Comparison of ENCODE assay signal across 8 cellular contexts in genomic region chr10:70584941-70585544, GRCh38. TPM values are rescaled to one million over a fixed set of nuclear protein-coding genes. Genes with fewer than 3 reads are reported as not detected.
A peak's percentile ranks its signal among the peaks of the same experiment; 100 is the strongest.
DNase-seq lines count a peak whose midpoint lies in the region; ATAC-seq and TF ChIP-seq lines count a peak whose summit lies in the region.

No MANE protein-coding gene starts in this region.

- no peaks in the 10 kb centered on the region for H3K36me3 Mint-ChIP-seq in WTC11

- H3K27ac Mint-ChIP-seq in WTC11, result peak overlapping the region; percentile 75

- intact Hi-C loops in testis (cut with DNase I; ENCODE audit: low total_unique reads), result no loop called here

- ATAC-seq in WTC11 (peak; percentile 100), HG02798 (IDR thresholded peaks at IDR 0.05; ENCODE audit: poor library complexity, unreplicated experiment) (no peak)

- H3K4me3 ChIP-seq in mesodermal cell (ENCODE audit: extremely low read depth, insufficient read depth, low read length, poor library complexity, severe bottlenecking) (no peak overlapping the region), testis (no peak overlapping the region)

- WGBS in mesodermal cell (ENCODE audit: insufficient coverage in 2 of 2), 2 experiments, result 25 to 45% methylated on average over 4 to 6 of the region's 7 CpGs
- WGBS in testis, 2 donors, result 65 to 68% methylated on average over 4 to 7 of the region's 7 CpGs

- H3K27me3 Mint-ChIP-seq in WTC11 (ENCODE audit: low read depth), result no peaks in the 10 kb centered on the region; the same call in 1 of the 2 replicates

- H3K27ac ChIP-seq in mesodermal cell (ENCODE audit: low read depth, low read length, severe bottlenecking) (peak overlapping the region; percentile 36), testis (no peak overlapping the region)

- POLR2A ChIA-PET in WTC11 (lab: Charles Lee), result no interaction called here

- no peak for TF ChIP-seq POLR2A in testis (IDR thresholded peaks at IDR 0.05)

- TF ChIP-seq CTCF in WTC11 (IDR thresholded peaks at IDR 0.05), result no peak
- TF ChIP-seq CTCF in testis (IDR thresholded peaks at IDR 0.05), result no peak

- CTCF ChIA-PET in WTC11 (lab: Charles Lee), result interaction anchor here (0.6 to 2.6 kb wide), 10 partner anchors 9 to 176 kb away, joined by 3 to 23 read pairs (median 4); no protein-coding TSS in a partner anchor

- no peaks in the 10 kb centered on the region for H3K27me3 ChIP-seq in testis

- peaks cover 19% of the 10 kb centered on the region for H3K4me1 ChIP-seq in mesodermal cell (ENCODE audit: control insufficient read depth, insufficient read depth, low read length, poor library complexity, severe bottlenecking)
- H3K4me1 ChIP-seq in testis, result peaks cover 7% of the 10 kb centered on the region

- H3K4me1 Mint-ChIP-seq in WTC11, result peaks cover 25% of the 10 kb centered on the region

- H3K4me3 Mint-ChIP-seq in WTC11, result no peak overlapping the region

- peak; percentile 9 for DNase-seq in DMS53 treated with DMSO at 0.1 percent for 48 hours (lab: John Stamatoyannopoulos, UW; ENCODE audit: unreplicated experiment)
- DNase-seq in NCI-H187 (lab: John Stamatoyannopoulos, UW), result peak; percentile 70 to 79
- DNase-seq in WTC11 (ENCODE audit: low spot score), result peak; percentile 74
- no peak for DNase-seq in stimulated activated CD4-positive, alpha-beta T cell treated with anti-CD3 and anti-CD28 coated beads, Interleukin-2, amount 100 ng/mL, for 48 hours
- no peak for DNase-seq in D341Med (ENCODE audit: low spot score)
- DNase-seq in testis, result no peak

- H3K9me3 Mint-ChIP-seq in WTC11, result no peaks in the 10 kb centered on the region

- no peaks in the 10 kb centered on the region for H3K36me3 ChIP-seq in mesodermal cell (ENCODE audit: control insufficient read depth, insufficient read depth, low read length)
- H3K36me3 ChIP-seq in testis (ENCODE audit: low read depth, missing control alignments), result no peaks in the 10 kb centered on the region

- no peaks in the 10 kb centered on the region for H3K9me3 ChIP-seq in mesodermal cell (ENCODE audit: control insufficient read depth, low read length)
- no peaks in the 10 kb centered on the region for H3K9me3 ChIP-seq in testis

TF ChIP-seq in WTC11, 78 proteins besides CTCF, POLR2A, EP300 and RAD21:
- TF ChIP-seq ZSCAN18 (CRISPR knock-in tag; IDR thresholded peaks at IDR 0.05) (no peak), ZNF416 (CRISPR knock-in tag; IDR thresholded peaks at IDR 0.05) (0 out of 2 replicates have a peak, but pooled peaks have one; percentile 62), ESRRA (CRISPR knock-in tag; IDR thresholded peaks at IDR 0.05; ENCODE audit: borderline replicate concordance) (no peak), ELF4 (CRISPR knock-in tag; IDR thresholded peaks at IDR 0.05; ENCODE audit: low read depth) (no peak), FOXJ3 (CRISPR knock-in tag; IDR thresholded peaks at IDR 0.05; ENCODE audit: borderline replicate concordance) (no peak), RORB (CRISPR knock-in tag; IDR thresholded peaks at IDR 0.05) (no peak), NFATC4 (CRISPR knock-in tag; IDR thresholded peaks at IDR 0.05) (no peak), IRF2 (CRISPR knock-in tag; IDR thresholded peaks at IDR 0.05; ENCODE audit: borderline replicate concordance, low read depth) (no peak), SP1 (CRISPR knock-in tag; conservative IDR thresholded peaks at IDR 0.05) (peak; percentile 15; the same call in 1 of the 2 replicates), KAT7 (CRISPR knock-in tag; IDR thresholded peaks at IDR 0.05; ENCODE audit: borderline replicate concordance) (no peak)
- TF ChIP-seq, protein P1, sequence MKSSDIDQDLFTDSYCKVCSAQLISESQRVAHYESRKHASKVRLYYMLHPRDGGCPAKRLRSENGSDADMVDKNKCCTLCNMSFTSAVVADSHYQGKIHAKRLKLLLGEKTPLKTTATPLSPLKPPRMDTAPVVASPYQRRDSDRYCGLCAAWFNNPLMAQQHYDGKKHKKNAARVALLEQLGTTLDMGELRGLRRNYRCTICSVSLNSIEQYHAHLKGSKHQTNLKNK (CRISPR knock-in tag; IDR thresholded peaks at IDR 0.05), result no peak
- TF ChIP-seq, protein P2, sequence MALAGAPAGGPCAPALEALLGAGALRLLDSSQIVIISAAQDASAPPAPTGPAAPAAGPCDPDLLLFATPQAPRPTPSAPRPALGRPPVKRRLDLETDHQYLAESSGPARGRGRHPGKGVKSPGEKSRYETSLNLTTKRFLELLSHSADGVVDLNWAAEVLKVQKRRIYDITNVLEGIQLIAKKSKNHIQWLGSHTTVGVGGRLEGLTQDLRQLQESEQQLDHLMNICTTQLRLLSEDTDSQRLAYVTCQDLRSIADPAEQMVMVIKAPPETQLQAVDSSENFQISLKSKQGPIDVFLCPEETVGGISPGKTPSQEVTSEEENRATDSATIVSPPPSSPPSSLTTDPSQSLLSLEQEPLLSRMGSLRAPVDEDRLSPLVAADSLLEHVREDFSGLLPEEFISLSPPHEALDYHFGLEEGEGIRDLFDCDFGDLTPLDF (CRISPR knock-in tag; IDR thresholded peaks at IDR 0.05), result no peak
- TF ChIP-seq, protein P3, sequence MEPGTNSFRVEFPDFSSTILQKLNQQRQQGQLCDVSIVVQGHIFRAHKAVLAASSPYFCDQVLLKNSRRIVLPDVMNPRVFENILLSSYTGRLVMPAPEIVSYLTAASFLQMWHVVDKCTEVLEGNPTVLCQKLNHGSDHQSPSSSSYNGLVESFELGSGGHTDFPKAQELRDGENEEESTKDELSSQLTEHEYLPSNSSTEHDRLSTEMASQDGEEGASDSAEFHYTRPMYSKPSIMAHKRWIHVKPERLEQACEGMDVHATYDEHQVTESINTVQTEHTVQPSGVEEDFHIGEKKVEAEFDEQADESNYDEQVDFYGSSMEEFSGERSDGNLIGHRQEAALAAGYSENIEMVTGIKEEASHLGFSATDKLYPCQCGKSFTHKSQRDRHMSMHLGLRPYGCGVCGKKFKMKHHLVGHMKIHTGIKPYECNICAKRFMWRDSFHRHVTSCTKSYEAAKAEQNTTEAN (CRISPR knock-in tag; IDR thresholded peaks at IDR 0.05), result no peak
- TF ChIP-seq, protein P4, sequence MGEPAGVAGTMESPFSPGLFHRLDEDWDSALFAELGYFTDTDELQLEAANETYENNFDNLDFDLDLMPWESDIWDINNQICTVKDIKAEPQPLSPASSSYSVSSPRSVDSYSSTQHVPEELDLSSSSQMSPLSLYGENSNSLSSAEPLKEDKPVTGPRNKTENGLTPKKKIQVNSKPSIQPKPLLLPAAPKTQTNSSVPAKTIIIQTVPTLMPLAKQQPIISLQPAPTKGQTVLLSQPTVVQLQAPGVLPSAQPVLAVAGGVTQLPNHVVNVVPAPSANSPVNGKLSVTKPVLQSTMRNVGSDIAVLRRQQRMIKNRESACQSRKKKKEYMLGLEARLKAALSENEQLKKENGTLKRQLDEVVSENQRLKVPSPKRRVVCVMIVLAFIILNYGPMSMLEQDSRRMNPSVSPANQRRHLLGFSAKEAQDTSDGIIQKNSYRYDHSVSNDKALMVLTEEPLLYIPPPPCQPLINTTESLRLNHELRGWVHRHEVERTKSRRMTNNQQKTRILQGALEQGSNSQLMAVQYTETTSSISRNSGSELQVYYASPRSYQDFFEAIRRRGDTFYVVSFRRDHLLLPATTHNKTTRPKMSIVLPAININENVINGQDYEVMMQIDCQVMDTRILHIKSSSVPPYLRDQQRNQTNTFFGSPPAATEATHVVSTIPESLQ (CRISPR knock-in tag; IDR thresholded peaks at IDR 0.05), result no peak
TF ChIP-seq in WTC11: peak in this region for 2.

RNA-seq across cellular contexts. Expression of gene PRF1, which starts 17.5 kb away (rescaled TPM):
- total RNA-seq in WTC11 (2021) (0.11 to 0.18 TPM (median 0.16 TPM) in 3 replicates), testis (1 to 10 TPM in 1 of 2 donors, under 1 TPM in 1; 0.55 to 1.8 TPM)
- polyA plus RNA-seq in mesodermal cell (2013, experiment 1 of 2), result not detected
- polyA plus RNA-seq in mesodermal cell (2013, experiment 2 of 2), result not detected
- polyA plus RNA-seq in testis (ENCODE audit: insufficient read depth, low read depth, low replicate concordance), result 2.2 TPM

Comparison
In these comparisons a context has a peak if more than half of its experiments do, and no peak if none do; other contexts are left out.
1. DNase-seq: peak in DMS53 treated with DMSO at 0.1 percent for 48 hours (single experiment), NCI-H187 (2 of 2) and WTC11 (single experiment); none in stimulated activated CD4-positive, alpha-beta T cell treated with anti-CD3 and anti-CD28 coated beads, Interleukin-2, amount 100 ng/mL, for 48 hours (0 of 2), D341Med (single experiment) and testis (single experiment).